26 cellular contexts compared by ENCODE assay signal in genomic region chr13:24230428-24231072, GRCh38.
DNase-seq lines count a peak whose midpoint lies in the region; ATAC-seq and TF ChIP-seq lines count a peak whose summit lies in the region.
"Had no signal": no experiment of that assay in that cellular context is flagged by ENCODE, and none has a peak within 500 bp of the region (broad histone marks: within the 10 kb centered on the region; RNA-seq: fewer than 3 reads in every experiment).

No MANE protein-coding gene starts in this region.

- no peaks in the 10 kb centered on the region for H3K9me3 Mint-ChIP-seq in CD8-positive, alpha-beta memory T cell
- H3K9me3 Mint-ChIP-seq in activated CD8-positive, alpha-beta T cell treated with anti-CD3 and anti-CD28 coated beads, Interleukin-2, amount 10 ng/mL, durations not matched to agents 7 days and 5 days (ENCODE audit: insufficient read depth): no peaks in the 10 kb centered on the region
- H3K9me3 Mint-ChIP-seq in immature natural killer cell: no peaks in the 10 kb centered on the region
- no peaks in the 10 kb centered on the region for H3K9me3 Mint-ChIP-seq in neural progenitor cell

- peak overlapping the region; percentile 57 to 95 (median 90) for H3K27ac Mint-ChIP-seq in CD8-positive, alpha-beta memory T cell
- H3K27ac Mint-ChIP-seq in activated CD8-positive, alpha-beta T cell treated with anti-CD3 and anti-CD28 coated beads, Interleukin-2, amount 10 ng/mL, durations not matched to agents 7 days and 5 days: peak overlapping the region; percentile 3
- peak overlapping the region; percentile 67 to 93 (median 84) for H3K27ac Mint-ChIP-seq in immature natural killer cell
- H3K27ac Mint-ChIP-seq in neural progenitor cell: peak overlapping the region; percentile 78

- intact Hi-C loops in thyroid gland (cut with DNase I): no loop called here

- no peaks in the 10 kb centered on the region for H3F3A ChIP-seq in neural progenitor cell (ENCODE audit: low read depth)

- H3K4me3 ChIP-seq in CD8-positive, alpha-beta memory T cell (ENCODE audit: low read length): no peak overlapping the region
- H3K4me3 ChIP-seq in neural progenitor cell (no peak overlapping the region), thyroid gland (replicated peaks in 1 of 3) (no peak overlapping the region)
- H3K4me3 ChIP-seq: BLaER1, lung, psoas muscle, SK-N-MC, suprapubic skin, uterus had no signal

- no peaks in the 10 kb centered on the region for H3K9me3 ChIP-seq in CD8-positive, alpha-beta memory T cell (ENCODE audit: low read length)
- H3K9me3 ChIP-seq in neural progenitor cell (ENCODE audit: low read depth) (no peaks in the 10 kb centered on the region), thyroid gland (no peaks in the 10 kb centered on the region)
- H3K9me3 ChIP-seq: BLaER1, Caco-2, psoas muscle, suprapubic skin, uterus had no signal

- ATAC-seq in activated CD8-positive, alpha-beta T cell treated with anti-CD3 and anti-CD28 coated beads, Interleukin-2, amount 10 ng/mL, durations not matched to agents 7 days and 5 days: peak; percentile 24
- ATAC-seq in GM18858 (IDR thresholded peaks at IDR 0.05; ENCODE audit: unreplicated experiment) (no peak), HG03571 (IDR thresholded peaks at IDR 0.05; ENCODE audit: unreplicated experiment) (no peak), HG02884 (IDR thresholded peaks at IDR 0.05; ENCODE audit: unreplicated experiment) (no peak)
- ATAC-seq: psoas muscle had no signal

- H3K79me2 ChIP-seq in neural progenitor cell (ENCODE audit: low read depth): no peaks in the 10 kb centered on the region

- POLR2A ChIA-PET in CD8-positive, alpha-beta memory T cell (lab: Charles Lee): interaction anchor here (0.7 to 1.8 kb wide), 4 partner anchors 21 to 42 kb away, joined by 3 to 6 read pairs (median 5); no protein-coding TSS in a partner anchor
- POLR2A ChIA-PET in activated CD8-positive, alpha-beta T cell treated with anti-CD3 and anti-CD28 coated beads, Interleukin-2, amount 10 ng/mL, durations not matched to agents 7 days and 5 days (lab: Charles Lee): interaction anchor here (0.9 to 1.6 kb wide), 2 partner anchors 21 to 40 kb away, joined by 4 to 5 read pairs; no protein-coding TSS in a partner anchor

- no peaks in the 10 kb centered on the region for H3K27me3 Mint-ChIP-seq in CD8-positive, alpha-beta memory T cell
- no peaks in the 10 kb centered on the region for H3K27me3 Mint-ChIP-seq in activated CD8-positive, alpha-beta T cell treated with anti-CD3 and anti-CD28 coated beads, Interleukin-2, amount 10 ng/mL, durations not matched to agents 7 days and 5 days (ENCODE audit: low read depth)
- H3K27me3 Mint-ChIP-seq in immature natural killer cell (ENCODE audit: low read depth in 3 of 3): peaks cover 0 to 3% (median 3%) of the 10 kb centered on the region in 3 donors
- H3K27me3 Mint-ChIP-seq in neural progenitor cell (ENCODE audit: insufficient read depth, low read depth): peaks cover 2% of the 10 kb centered on the region

- H3K36me3 Mint-ChIP-seq in CD8-positive, alpha-beta memory T cell: no peaks in the 10 kb centered on the region
- no peaks in the 10 kb centered on the region for H3K36me3 Mint-ChIP-seq in activated CD8-positive, alpha-beta T cell treated with anti-CD3 and anti-CD28 coated beads, Interleukin-2, amount 10 ng/mL, durations not matched to agents 7 days and 5 days (ENCODE audit: low read depth)
- H3K36me3 Mint-ChIP-seq in immature natural killer cell: no peaks in the 10 kb centered on the region
- peaks cover 4% of the 10 kb centered on the region for H3K36me3 Mint-ChIP-seq in neural progenitor cell

- peaks cover 15% of the 10 kb centered on the region for H3K4me1 ChIP-seq in CD8-positive, alpha-beta memory T cell (ENCODE audit: insufficient read depth, low read length)
- H3K4me1 ChIP-seq in neural progenitor cell (peaks cover 13% of the 10 kb centered on the region), thyroid gland (peaks cover 17 to 36% of the 10 kb centered on the region in 2 donors)
- H3K4me1 ChIP-seq: BLaER1, Caco-2, psoas muscle, suprapubic skin, uterus had no signal

- H3K27ac ChIP-seq in CD8-positive, alpha-beta memory T cell (ENCODE audit: low read depth, low read length): peak overlapping the region; percentile 4
- no peak overlapping the region for H3K27ac ChIP-seq in neural progenitor cell
- H3K27ac ChIP-seq in thyroid gland: no peak overlapping the region
- H3K27ac ChIP-seq: BLaER1, HL-60, psoas muscle, RWPE1, SK-N-MC, suprapubic skin, uterus had no signal

- DNase-seq in CD8-positive, alpha-beta memory T cell: peak in 1 of 5 donors; percentile 70
- no peak for DNase-seq in activated CD8-positive, alpha-beta T cell treated with anti-CD3 and anti-CD28 coated beads, Interleukin-2, amount 10 ng/mL, durations not matched to agents 7 days and 5 days
- DNase-seq in immature natural killer cell (peak; percentile 63 to 76 (median 67)), neural progenitor cell (ENCODE audit: low spot score) (no peak), thyroid gland (no peak)
- DNase-seq: activated CD4-positive, alpha-beta T cell treated with anti-CD3 and anti-CD28 coated beads, Interleukin-2, amount 50 U/mL, for 1 hour; activated CD8-positive, alpha-beta memory T cell treated with anti-CD3 and anti-CD28 coated beads, Interleukin-2, amount 50 U/mL, for 4 hours; activated gamma-delta T cell; anterior cingulate cortex; Caco-2; DMS79 treated with DMSO at 0.1 percent for 48 hours; NCI-H1092; NCI-H187; NCI-H526; psoas muscle; stimulated activated CD4-positive, alpha-beta T cell treated with anti-CD3 and anti-CD28 coated beads, Interleukin-1b, Interleukin-23, amount 100 ng/mL, for 48 hours; uterus had no signal

- no peaks in the 10 kb centered on the region for H4K20me1 ChIP-seq in neural progenitor cell (ENCODE audit: low read depth)
- H4K20me1 ChIP-seq: BLaER1 had no signal

- no peaks in the 10 kb centered on the region for H3K36me3 ChIP-seq in CD8-positive, alpha-beta memory T cell (ENCODE audit: insufficient read depth, low read length)
- no peaks in the 10 kb centered on the region for H3K36me3 ChIP-seq in neural progenitor cell
- no peaks in the 10 kb centered on the region for H3K36me3 ChIP-seq in thyroid gland
- H3K36me3 ChIP-seq: BLaER1, suprapubic skin, uterus had no signal

- no peak for TF ChIP-seq CTCF in neural progenitor cell (IDR thresholded peaks at IDR 0.05)
- no peak for TF ChIP-seq CTCF in thyroid gland (IDR thresholded peaks at IDR 0.05)

- H3K27me3 ChIP-seq in CD8-positive, alpha-beta memory T cell (ENCODE audit: insufficient read depth, low read length, poor library complexity, severe bottlenecking): no peaks in the 10 kb centered on the region
- H3K27me3 ChIP-seq in neural progenitor cell (no peaks in the 10 kb centered on the region), thyroid gland (no peaks in the 10 kb centered on the region)
- H3K27me3 ChIP-seq: BLaER1, suprapubic skin, uterus had no signal

- peak overlapping the region; percentile 28 to 90 (median 73) for H3K4me3 Mint-ChIP-seq in CD8-positive, alpha-beta memory T cell
- no peak overlapping the region for H3K4me3 Mint-ChIP-seq in activated CD8-positive, alpha-beta T cell treated with anti-CD3 and anti-CD28 coated beads, Interleukin-2, amount 10 ng/mL, durations not matched to agents 7 days and 5 days
- peak overlapping the region; percentile 65 to 86 (median 82) for H3K4me3 Mint-ChIP-seq in immature natural killer cell
- H3K4me3 Mint-ChIP-seq in neural progenitor cell: no peak overlapping the region

- no peak for TF ChIP-seq POLR2A in thyroid gland (IDR thresholded peaks at IDR 0.05)

- 84 to 91% methylated on average over 12 of the region's 12 CpGs for WGBS in thyroid gland, 2 donors

- peaks cover 48 to 84% (median 60%) of the 10 kb centered on the region in 3 donors for H3K4me1 Mint-ChIP-seq in CD8-positive, alpha-beta memory T cell
- H3K4me1 Mint-ChIP-seq in activated CD8-positive, alpha-beta T cell treated with anti-CD3 and anti-CD28 coated beads, Interleukin-2, amount 10 ng/mL, durations not matched to agents 7 days and 5 days (ENCODE audit: low read depth): peaks cover 23% of the 10 kb centered on the region
- H3K4me1 Mint-ChIP-seq in immature natural killer cell: peaks cover 35 to 42% of the 10 kb centered on the region in 2 donors
- H3K4me1 Mint-ChIP-seq in neural progenitor cell: peaks cover 23% of the 10 kb centered on the region

- H3K4me2 ChIP-seq in neural progenitor cell: no peak overlapping the region
- H3K4me2 ChIP-seq: BLaER1 had no signal

- CTCF ChIA-PET in CD8-positive, alpha-beta memory T cell (lab: Charles Lee): interaction anchor here (0.9 to 5.5 kb wide), 8 partner anchors 10 to 397 kb away, joined by 3 to 34 read pairs (median 7); no protein-coding TSS in a partner anchor
- CTCF ChIA-PET in activated CD8-positive, alpha-beta T cell treated with anti-CD3 and anti-CD28 coated beads, Interleukin-2, amount 10 ng/mL, durations not matched to agents 7 days and 5 days (lab: Charles Lee): interaction anchor here (0.5 to 3.9 kb wide), 15 partner anchors 9 to 496 kb away, joined by 3 to 25 read pairs (median 4); no protein-coding TSS in a partner anchor

- H2AFZ ChIP-seq in neural progenitor cell (replicated peaks): no peak overlapping the region

- no peak overlapping the region for H3K9ac ChIP-seq in neural progenitor cell
- H3K9ac ChIP-seq: BLaER1 had no signal

Comparison
In these comparisons a context has a peak if more than half of its experiments do, and no peak if none do; other contexts are left out.
1. DNase-seq: peak in immature natural killer cell (3 of 3); none in activated CD8-positive, alpha-beta T cell treated with anti-CD3 and anti-CD28 coated beads, Interleukin-2, amount 10 ng/mL, durations not matched to agents 7 days and 5 days (single experiment), neural progenitor cell (single experiment) and thyroid gland (0 of 2).
2. H3K27ac Mint-ChIP-seq: peak in every context shown above with its lines; median percentile 90 in CD8-positive, alpha-beta memory T cell; 84 in immature natural killer cell; 78 in neural progenitor cell; 3 in activated CD8-positive, alpha-beta T cell treated with anti-CD3 and anti-CD28 coated beads, Interleukin-2, amount 10 ng/mL, durations not matched to agents 7 days and 5 days.
3. H3K4me3 Mint-ChIP-seq: peak in CD8-positive, alpha-beta memory T cell (7 of 7) and immature natural killer cell (5 of 5); none in activated CD8-positive, alpha-beta T cell treated with anti-CD3 and anti-CD28 coated beads, Interleukin-2, amount 10 ng/mL, durations not matched to agents 7 days and 5 days (single experiment) and neural progenitor cell (single experiment).